2 cellular contexts compared by ENCODE assay signal in genomic region chr1:29961676-29962059, GRCh38.
A peak's percentile ranks its signal among the peaks of the same experiment; 100 is the strongest.
TF ChIP-seq lines count a peak whose summit lies in the region.

No MANE protein-coding gene starts in this region.

TF ChIP-seq in HEK293, 187 proteins besides CTCF, POLR2A, EP300 and RAD21 (continued from another document):
- TF ChIP-seq ZNF623 (tag by site-specific recombination; IDR thresholded peaks at IDR 0.05) = peak; percentile 95
- TF ChIP-seq SCRT1 (tag by site-specific recombination; IDR thresholded peaks at IDR 0.05; ENCODE audit: borderline replicate concordance) = no peak
- TF ChIP-seq ZSCAN5A (tag by site-specific recombination; IDR thresholded peaks at IDR 0.05) = no peak
- TF ChIP-seq ZNF239 (tag by site-specific recombination; IDR thresholded peaks at IDR 0.05) = no peak
TF ChIP-seq in HEK293: peak in this region for 1.

TF ChIP-seq in K562, 482 proteins besides CTCF, POLR2A, EP300 and RAD21:
- TF ChIP-seq CREB5 (CRISPR knock-in tag; IDR thresholded peaks at IDR 0.05) = no peak
- TF ChIP-seq NBN (IDR thresholded peaks at IDR 0.05; ENCODE audit: low read depth) = no peak
- TF ChIP-seq ZBTB1 (CRISPR knock-in tag; IDR thresholded peaks at IDR 0.05; ENCODE audit: borderline replicate concordance, low read depth) = no peak
- peak; percentile 12 for TF ChIP-seq RBM25 (IDR thresholded peaks at IDR 0.05; ENCODE audit: low read depth, low read length, severe bottlenecking)
TF ChIP-seq in K562: peak in this region for 1.
